In the genomic region with DNA sequence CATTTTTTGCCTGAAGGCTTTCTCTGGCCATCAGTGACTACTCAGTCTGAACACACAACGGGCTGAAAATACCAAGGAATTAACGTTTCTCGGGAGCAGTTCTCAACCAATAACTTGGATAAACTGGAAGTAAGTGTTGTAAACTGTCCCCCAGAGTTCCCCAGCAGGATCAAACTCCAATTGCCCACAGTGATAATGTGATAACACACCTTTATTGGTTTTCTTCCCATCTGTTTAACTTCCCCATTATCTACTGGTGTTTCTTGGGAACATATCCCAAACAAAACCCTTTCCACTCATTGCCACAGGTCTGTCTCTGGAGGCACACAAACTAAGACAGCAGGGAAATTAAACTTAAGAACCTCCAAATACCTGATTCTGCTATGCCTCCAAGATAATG, we compare ENCODE assay signal across 14 cellular contexts. TPM values are rescaled to one million over a fixed set of nuclear protein-coding genes. Genes with fewer than 3 reads are reported as not detected.
A peak's percentile ranks its signal among the peaks of the same experiment; 100 is the strongest.
DNase-seq lines count a peak whose midpoint lies in the region; ATAC-seq, FAIRE-seq and TF ChIP-seq lines count a peak whose summit lies in the region.
"Had no signal": no experiment of that assay in that cellular context is flagged by ENCODE, and none has a peak within 500 bp of the region (broad histone marks: within the 10 kb centered on the region; RNA-seq: fewer than 3 reads in every experiment).

No MANE protein-coding gene starts in this region.

- H3K27ac Mint-ChIP-seq in GM23338: no peak overlapping the region
- H3K27ac Mint-ChIP-seq: CD14-positive monocyte; CD4-positive, alpha-beta memory T cell had no signal

- TF ChIP-seq POLR2A in K562 (conservative IDR thresholded peaks at IDR 0.05) (no peak), transverse colon (IDR thresholded peaks at IDR 0.05) (no peak)

- no peak overlapping the region for H3K4me3 Mint-ChIP-seq in GM23338
- H3K4me3 Mint-ChIP-seq: CD14-positive monocyte; CD4-positive, alpha-beta memory T cell had no signal

- intact Hi-C loops in K562 (cut with micrococcal nuclease): loop anchor here (10.0 kb wide), 2 partner anchors 173 to 273 kb away; partner anchors contain the start of genes SDHAF4 and SMAP1
- intact Hi-C loops in left colon (cut with DNase I, micrococcal nuclease): no loop called here
- intact Hi-C loops in transverse colon (cut with DNase I; ENCODE audit: low total_unique reads): no loop called here

- H3K36me3 Mint-ChIP-seq in GM23338 (ENCODE audit: low read depth): no peaks in the 10 kb centered on the region
- H3K36me3 Mint-ChIP-seq: CD14-positive monocyte; CD4-positive, alpha-beta memory T cell had no signal

- H3K36me3 ChIP-seq in GM23338 (ENCODE audit: insufficient read depth): no peaks in the 10 kb centered on the region
- 0 out of 3 replicates have a peak, but pooled peaks cover 3% of the 10 kb centered on the region for H3K36me3 ChIP-seq in K562 (ENCODE audit: control insufficient read depth, insufficient read depth, low read length)
- no peaks in the 10 kb centered on the region for H3K36me3 ChIP-seq in transverse colon
- H3K36me3 ChIP-seq: BLaER1, HAP-1 had no signal

- DNase-seq in GM23338 (ENCODE audit: low spot score): no peak
- DNase-seq in K562 (ENCODE audit: extremely low read depth in 1 of 4, low spot score in 3 of 4): no peak
- no peak for DNase-seq in left colon
- no peak for DNase-seq in transverse colon
- DNase-seq in G401 (ENCODE audit: low spot score): no peak
- DNase-seq: 8988T; CD4-positive, alpha-beta memory T cell; DMS79 treated with DMSO at 0.1 percent for 48 hours had no signal

- no peak overlapping the region for H3K4me3 ChIP-seq in GM23338
- H3K4me3 ChIP-seq in K562: no peak overlapping the region
- H3K4me3 ChIP-seq in transverse colon: no peak overlapping the region
- H3K4me3 ChIP-seq: BLaER1, GM12878, HAP-1 had no signal

- H3K27me3 ChIP-seq in GM23338 (ENCODE audit: insufficient read depth) (no peaks in the 10 kb centered on the region), K562 (ENCODE audit: control insufficient read depth in 2 of 2, insufficient read depth in 2 of 2, low read length in 2 of 2) (no peaks in the 10 kb centered on the region), transverse colon (no peaks in the 10 kb centered on the region)
- H3K27me3 ChIP-seq: BLaER1 had no signal

- H3K9me2 ChIP-seq in GM23338 (ENCODE audit: insufficient read depth): no peaks in the 10 kb centered on the region

- no peaks in the 10 kb centered on the region for H3K4me1 ChIP-seq in GM23338 (ENCODE audit: insufficient read depth)
- H3K4me1 ChIP-seq in K562 (replicated peaks in 1 of 2; ENCODE audit: control insufficient read depth in 2 of 2, insufficient read depth in 2 of 2, low read length in 2 of 2): peaks cover 2 to 25% of the 10 kb centered on the region in 2 experiments; a peak in 2 of 5 replicates
- H3K4me1 ChIP-seq in transverse colon: peaks cover 0 to 34% (median 21%) of the 10 kb centered on the region in 4 donors
- H3K4me1 ChIP-seq: BLaER1 had no signal

- TF ChIP-seq EP300 in K562 (IDR thresholded peaks at IDR 0.05; ENCODE audit: low read length): no peak
- TF ChIP-seq EP300 in transverse colon (IDR thresholded peaks at IDR 0.05; ENCODE audit: low read depth): no peak

- 58% methylated on average over 3 of the region's 3 CpGs for WGBS in K562 (ENCODE audit: insufficient coverage, low coverage, missing lambda C conversion rate)
- 60% methylated on average over 3 of the region's 3 CpGs; no CpG with 5 or more reads in 1 of the 2 donors for WGBS in transverse colon (ENCODE audit: low coverage in 1 of 2), 2 donors

- H3K9me3 ChIP-seq in K562 (replicated peaks; ENCODE audit: control insufficient read depth, insufficient read depth, low read depth, low read length): peaks cover 2% of the 10 kb centered on the region; the same call in 1 of the 2 replicates
- no peaks in the 10 kb centered on the region for H3K9me3 ChIP-seq in transverse colon
- H3K9me3 ChIP-seq: BLaER1, HAP-1 had no signal

- POLR2A ChIA-PET in K562 (lab: Yijun Ruan, JAX): no interaction called here

- no peak overlapping the region; a peak in 1 of 4 replicates for H3K9ac ChIP-seq in K562 (ENCODE audit: insufficient read depth in 1 of 2, low read depth in 2 of 2, low read length in 2 of 2)
- H3K9ac ChIP-seq: BLaER1 had no signal

- no TSS peak for BruUV-seq in K562 (replicated peaks; lab: Mats Ljungman, UMichigan)

- H3K9me1 ChIP-seq in K562 (ENCODE audit: control insufficient read depth, insufficient read depth, low read length): no peaks in the 10 kb centered on the region

- FAIRE-seq in K562 (lab: Jason Lieb, UNC): no peak
- FAIRE-seq: GM12878 had no signal

- H3K4me2 ChIP-seq in GM23338 (no peak overlapping the region), K562 (ENCODE audit: insufficient read depth, low read length) (no peak overlapping the region)
- H3K4me2 ChIP-seq: BLaER1 had no signal

- peak overlapping the region; percentile 38; the same call in 1 of the 2 replicates for H2AFZ ChIP-seq in GM23338
- H2AFZ ChIP-seq in K562 (ENCODE audit: low read depth, low read length): peak overlapping the region; percentile 67

- in situ Hi-C loops in K562 (cut with MboI): no loop called here
- in situ Hi-C loops in transverse colon (cut with MboI; ENCODE audit: low pct_ligation_motif_present in 1 of 4, low pct_unique_long_range_greater_than_20kb in 1 of 4, low sequenced_read_pairs in 3 of 4): no loop called here
- in situ Hi-C loops in G401 (cut with HindIII; ENCODE audit: low sequenced_read_pairs): no loop called here

- H3K27ac ChIP-seq in GM23338 (ENCODE audit: low read depth) (no peak overlapping the region), K562 (ENCODE audit: extremely low read depth, low read depth, low read length) (no peak overlapping the region), transverse colon (peak overlapping the region; percentile 29 to 67 (median 63))
- H3K27ac ChIP-seq: BLaER1 had no signal

- TF ChIP-seq RAD21 in K562 (CRISPR knock-in tag; conservative IDR thresholded peaks at IDR 0.05 in 1 of 2, IDR thresholded peaks at IDR 0.05 in 1 of 2): no peak

- H3K79me2 ChIP-seq in GM23338 (replicated peaks; ENCODE audit: insufficient read depth): no peaks in the 10 kb centered on the region
- H3K79me2 ChIP-seq in K562 (ENCODE audit: control insufficient read depth, insufficient read depth, low read length): peaks cover 18% of the 10 kb centered on the region

- no peaks in the 10 kb centered on the region for H3K27me3 Mint-ChIP-seq in GM23338 (ENCODE audit: insufficient read depth, low read depth, poor library complexity)

- TF ChIP-seq CTCF in GM23338 (conservative IDR thresholded peaks at IDR 0.05; ENCODE audit: low read depth in 2 of 2) (no peak), K562 (IDR thresholded peaks at IDR 0.05 in 2 of 3, conservative IDR thresholded peaks at IDR 0.05 in 1 of 3; ENCODE audit: insufficient read depth in 2 of 3, low read depth in 1 of 3, low read length in 3 of 3) (no peak), transverse colon (IDR thresholded peaks at IDR 0.05) (no peak)

- ATAC-seq in GM23338 (no peak), K562 (no peak), left colon (peak; percentile 67), HG02970 (IDR thresholded peaks at IDR 0.05; ENCODE audit: low FRiP score, unreplicated experiment) (no peak), GM18519 (IDR thresholded peaks at IDR 0.05; ENCODE audit: low FRiP score, unreplicated experiment) (no peak)
- ATAC-seq: GM12878 had no signal

- H3F3A ChIP-seq in GM23338 (replicated peaks; ENCODE audit: low read depth): no peaks in the 10 kb centered on the region

- H3K4me1 Mint-ChIP-seq in GM23338: peaks cover 8% of the 10 kb centered on the region; the same call in 2 of the 3 replicates
- H3K4me1 Mint-ChIP-seq: CD4-positive, alpha-beta memory T cell had no signal

- CTCF ChIA-PET in K562 (lab: Yijun Ruan, JAX; ENCODE audit: low intra/inter-chr PET ratio): no interaction called here

- H4K20me1 ChIP-seq in GM23338 (replicated peaks; ENCODE audit: insufficient read depth) (no peaks in the 10 kb centered on the region), K562 (replicated peaks; ENCODE audit: control insufficient read depth, insufficient read depth, low read length) (no peaks in the 10 kb centered on the region)
- H4K20me1 ChIP-seq: BLaER1 had no signal

- no peaks in the 10 kb centered on the region for H3K9me3 Mint-ChIP-seq in GM23338
- H3K9me3 Mint-ChIP-seq: CD4-positive, alpha-beta memory T cell had no signal

TF ChIP-seq in K562, 482 proteins besides CTCF, POLR2A, EP300 and RAD21 (continues in another document):
- TF ChIP-seq ZNF184 (CRISPR knock-in tag; IDR thresholded peaks at IDR 0.05) (no peak), USF1 (CRISPR knock-in tag; IDR thresholded peaks at IDR 0.05) (no peak)

RNA-seq across cellular contexts. Expression of gene FAM135A, which starts 21.8 kb away (rescaled TPM):
- 65.8 and 68.7 TPM in 2 replicates for total RNA-seq in GM23338 (2014; rRNA removed; shearing (Covaris generic))
- polyA plus RNA-seq in GM23338 (2016; fragmentation: Nextera tagmentation; extraction: Ambion mirVana) (24.8 and 35.2 TPM in 2 replicates), K562 (2011; rRNA removed) (32.9 and 34.1 TPM in 2 replicates), K562 (2014; fragmentation: Illumina TruSeq; extraction: Trizol) (15.6 and 19.2 TPM in 2 replicates), K562 (2014; fragmentation: Nextera tagmentation; extraction: Ambion mirVana) (1 to 10 TPM; 7.4 to 8.4 TPM), K562 (2014; rRNA removed) (17.0 and 19.2 TPM in 2 replicates)
- 50.0 and 163 TPM in 2 replicates for total RNA-seq in K562 (2011; cell fraction: chromatin; rRNA removed; ENCODE audit: low replicate concordance)
- total RNA-seq in K562 (2011; cell fraction: nucleolus; rRNA removed): 29.7 and 39.0 TPM in 2 replicates
- 71.1 and 110 TPM in 2 replicates for total RNA-seq in K562 (2011; cell fraction: nucleoplasm; rRNA removed)
- total RNA-seq in K562 (2014; rRNA removed) (22.6 and 23.0 TPM in 2 replicates), K562 (2014; rRNA removed; fragmentation: Illumina TruSeq; extraction: Trizol) (32.1 and 32.7 TPM in 2 replicates), K562 (2015; rRNA removed; fragmentation: Illumina TruSeq; extraction: Trizol) (24.8 and 26.4 TPM in 2 replicates), K562 (2021) (17.8 and 21.0 TPM in 2 replicates), left colon (10 to 100 TPM; 54.4 to 68.4 TPM), transverse colon (100 to 1,000 TPM in 1 of 4 donors, 10 to 100 TPM in 3; 38.9 to 115 (median 65.7) TPM)
- polyA plus RNA-seq in K562 (2011; cell fraction: cytosol; rRNA removed): 5.9 and 15.1 TPM in 2 replicates
- polyA plus RNA-seq in K562 (2011; cell fraction: nucleus; rRNA removed): 35.3 and 52.2 TPM in 2 replicates
- polyA plus RNA-seq in K562 (2012): 9.8 and 10.6 TPM in 2 replicates
- 60.0 and 79.3 TPM in 2 replicates for polyA minus RNA-seq in K562 (2011; rRNA and poly(A)+ RNA removed)
- polyA minus RNA-seq in K562 (2011; cell fraction: cytosol; rRNA and poly(A)+ RNA removed): 14.0 and 14.7 TPM in 2 replicates
- 78.8 and 104 TPM in 2 replicates for polyA minus RNA-seq in K562 (2011; cell fraction: nucleus; rRNA and poly(A)+ RNA removed)
- total RNA-seq in G401 (2014; rRNA removed; shearing (Covaris generic)): 25.9 and 53.4 TPM in 2 replicates

Comparison
In these comparisons a context has a peak if more than half of its experiments do, and no peak if none do; other contexts are left out.
1. H3K27ac ChIP-seq: peak in transverse colon (4 of 4); none in GM23338 (single experiment) and K562 (single experiment).